ENCODE assay signal across 7 cellular contexts in genomic region chr22:37805878-37806277, GRCh38. TPM values are rescaled to one million over a fixed set of nuclear protein-coding genes. Genes with fewer than 3 reads are reported as not detected.
A peak's percentile ranks its signal among the peaks of the same experiment; 100 is the strongest.
DNase-seq lines count a peak whose midpoint lies in the region; ATAC-seq, FAIRE-seq and TF ChIP-seq lines count a peak whose summit lies in the region.
"Had no signal": no experiment of that assay in that cellular context is flagged by ENCODE, and none has a peak within 500 bp of the region (broad histone marks: within the 10 kb centered on the region; RNA-seq: fewer than 3 reads in every experiment).

No MANE protein-coding gene starts in this region.

- H3K4me1 ChIP-seq in OCI-LY1 (ENCODE audit: insufficient read depth, low read length, severe bottlenecking) (peaks cover 71% of the 10 kb centered on the region), endodermal cell (ENCODE audit: control insufficient read depth, insufficient read depth, low read length) (peaks cover 3% of the 10 kb centered on the region)

- no peaks in the 10 kb centered on the region for H3K79me2 ChIP-seq in OCI-LY1 (ENCODE audit: insufficient read depth, low read length)

- H3K4me3 ChIP-seq in OCI-LY1 (ENCODE audit: low read depth, low read length, poor library complexity, severe bottlenecking): peak overlapping the region; percentile 73
- peak overlapping the region; percentile 92 for H3K4me3 ChIP-seq in endodermal cell (ENCODE audit: low read length)
- peak overlapping the region; percentile 69 for H3K4me3 ChIP-seq in retinal pigment epithelial cell (ENCODE audit: low read length)

- no peaks in the 10 kb centered on the region for H3K9me2 ChIP-seq in OCI-LY1 (ENCODE audit: low read depth, low read length)

- H3K27ac ChIP-seq in OCI-LY1 (ENCODE audit: low read depth, low read length, poor library complexity, severe bottlenecking) (peak overlapping the region; percentile 34), endodermal cell (ENCODE audit: low read depth, low read length) (no peak overlapping the region)

- no peaks in the 10 kb centered on the region for H3K36me3 Mint-ChIP-seq in endodermal cell (ENCODE audit: low read depth)

- H3K9ac ChIP-seq in OCI-LY1 (ENCODE audit: low read length) (no peak overlapping the region; the same call in 1 of the 2 replicates), endodermal cell (ENCODE audit: extremely low read depth, low read length, poor library complexity, severe bottlenecking) (peak overlapping the region; percentile 74)

- no peaks in the 10 kb centered on the region; the same call in 1 of the 2 replicates for H3F3A ChIP-seq in OCI-LY1 (ENCODE audit: insufficient read depth, low read length)

- peaks cover 20% of the 10 kb centered on the region for H3K27me3 Mint-ChIP-seq in endodermal cell (ENCODE audit: insufficient read depth)

- ATAC-seq in GM18867 (IDR thresholded peaks at IDR 0.05; ENCODE audit: unreplicated experiment): no peak

- no peak for TF ChIP-seq POLR2A in GM12891 (IDR thresholded peaks at IDR 0.05; ENCODE audit: low read depth, low read length)

- TF ChIP-seq CTCF in OCI-LY1 (IDR thresholded peaks at IDR 0.05; ENCODE audit: low read length) (no peak), endodermal cell (conservative IDR thresholded peaks at IDR 0.05) (no peak), retinal pigment epithelial cell (conservative IDR thresholded peaks at IDR 0.05; ENCODE audit: low read depth, low read length) (no peak)

- H4K20me1 ChIP-seq in OCI-LY1 (ENCODE audit: insufficient read depth, low read length): no peaks in the 10 kb centered on the region

- WGBS in endodermal cell (ENCODE audit: insufficient coverage in 1 of 2, insufficient read length in 1 of 2), 2 experiments: 92 to 96% methylated on average over 3 to 6 of the region's 6 CpGs

- FAIRE-seq in GM12891 (lab: Jason Lieb, UNC): no peak
- FAIRE-seq: TTC549 had no signal

- H3K4me1 Mint-ChIP-seq in endodermal cell: peaks cover 29% of the 10 kb centered on the region

- H3K27me3 ChIP-seq in OCI-LY1 (ENCODE audit: insufficient read depth, low read length) (peaks cover 10% of the 10 kb centered on the region; the same call in 1 of the 2 replicates), endodermal cell (ENCODE audit: control insufficient read depth, insufficient read depth, low read length, poor library complexity, severe bottlenecking) (no peaks in the 10 kb centered on the region)

- DNase-seq in endodermal cell (no peak), retinal pigment epithelial cell (ENCODE audit: low read depth) (no peak), GM12891 (ENCODE audit: insufficient read length, low spot score) (no peak)
- DNase-seq in activated CD4-positive, CD25-positive, alpha-beta regulatory T cell treated with anti-CD3 and anti-CD28 coated beads, Interleukin-2, amount 50 U/mL, for 72 hours: no peak

- H3K9me3 ChIP-seq in OCI-LY1 (ENCODE audit: low read length) (no peaks in the 10 kb centered on the region), endodermal cell (ENCODE audit: control insufficient read depth, low read length) (no peaks in the 10 kb centered on the region)

- H3K36me3 ChIP-seq in OCI-LY1 (ENCODE audit: insufficient read depth, low read length): no peaks in the 10 kb centered on the region; the same call in 1 of the 2 replicates
- H3K36me3 ChIP-seq in endodermal cell (ENCODE audit: control insufficient read depth, insufficient read depth, low read length): no peaks in the 10 kb centered on the region

- H2AFZ ChIP-seq in OCI-LY1 (ENCODE audit: low read length): no peak overlapping the region

- peak overlapping the region; percentile 50 for H3K27ac Mint-ChIP-seq in endodermal cell

- H3K4me2 ChIP-seq in OCI-LY1 (ENCODE audit: low read length): peak overlapping the region; percentile 73; the same call in 1 of the 2 replicates

- H3K4me3 Mint-ChIP-seq in endodermal cell: peak overlapping the region; percentile 68

- H3K9me3 Mint-ChIP-seq in endodermal cell: no peaks in the 10 kb centered on the region

TF ChIP-seq in GM12891, 5 proteins besides CTCF, POLR2A, EP300 and RAD21:
- TF ChIP-seq PAX5 (IDR thresholded peaks at IDR 0.05; ENCODE audit: insufficient read depth, low read length, severe bottlenecking): no peak
- TF ChIP-seq TAF1 (IDR thresholded peaks at IDR 0.05; ENCODE audit: low read depth, low read length): no peak
- TF ChIP-seq SPI1 (IDR thresholded peaks at IDR 0.05; ENCODE audit: low read depth, low read length): no peak
- no peak for TF ChIP-seq POU2F2 (IDR thresholded peaks at IDR 0.05; ENCODE audit: low read depth, low read length)
- no peak for TF ChIP-seq POLR2AphosphoS5 (IDR thresholded peaks at IDR 0.05; ENCODE audit: low read depth, low read length)

RNA-seq across cellular contexts. Expression of gene GCAT, which starts 1.9 kb away (rescaled TPM):
- 10 to 100 TPM; 22.2 to 26.2 TPM for total RNA-seq in endodermal cell
- polyA plus RNA-seq in endodermal cell (2013, experiment 1 of 2): 22.0 TPM
- polyA plus RNA-seq in endodermal cell (2013, experiment 2 of 2): 17.9 TPM
- polyA plus RNA-seq in GM12891 (2012; ENCODE audit: low read depth, missing spikeins): 9.6 TPM

RNA-seq across cellular contexts. Expression of gene GALR3, which starts 17.3 kb away (rescaled TPM):
- total RNA-seq in endodermal cell: under 1 TPM; 0.40 to 0.77 TPM
- not detected for polyA plus RNA-seq in endodermal cell (2013, experiment 1 of 2)
- polyA plus RNA-seq in endodermal cell (2013, experiment 2 of 2): 0.33 TPM
- polyA plus RNA-seq in GM12891 (2012; ENCODE audit: low read depth, missing spikeins): not detected

RNA-seq across cellular contexts. Expression of gene ANKRD54, which starts 38.3 kb away (rescaled TPM):
- 10 to 100 TPM; 14.1 to 14.3 TPM for total RNA-seq in endodermal cell
- polyA plus RNA-seq in endodermal cell (2013, experiment 1 of 2): 22.1 TPM
- 23.6 TPM for polyA plus RNA-seq in endodermal cell (2013, experiment 2 of 2)
- polyA plus RNA-seq in GM12891 (2012; ENCODE audit: low read depth, missing spikeins): 9.2 TPM

RNA-seq across cellular contexts. Expression of gene EIF3L, which starts 43.3 kb away (rescaled TPM):
- total RNA-seq in endodermal cell: 100 to 1,000 TPM; 469 to 541 TPM
- polyA plus RNA-seq in endodermal cell (2013, experiment 1 of 2): 523 TPM
- 462 TPM for polyA plus RNA-seq in endodermal cell (2013, experiment 2 of 2)
- 1,013 TPM for polyA plus RNA-seq in GM12891 (2012; ENCODE audit: low read depth, missing spikeins)
